ENCODE assay signal across 13 cellular contexts in the genomic region with DNA sequence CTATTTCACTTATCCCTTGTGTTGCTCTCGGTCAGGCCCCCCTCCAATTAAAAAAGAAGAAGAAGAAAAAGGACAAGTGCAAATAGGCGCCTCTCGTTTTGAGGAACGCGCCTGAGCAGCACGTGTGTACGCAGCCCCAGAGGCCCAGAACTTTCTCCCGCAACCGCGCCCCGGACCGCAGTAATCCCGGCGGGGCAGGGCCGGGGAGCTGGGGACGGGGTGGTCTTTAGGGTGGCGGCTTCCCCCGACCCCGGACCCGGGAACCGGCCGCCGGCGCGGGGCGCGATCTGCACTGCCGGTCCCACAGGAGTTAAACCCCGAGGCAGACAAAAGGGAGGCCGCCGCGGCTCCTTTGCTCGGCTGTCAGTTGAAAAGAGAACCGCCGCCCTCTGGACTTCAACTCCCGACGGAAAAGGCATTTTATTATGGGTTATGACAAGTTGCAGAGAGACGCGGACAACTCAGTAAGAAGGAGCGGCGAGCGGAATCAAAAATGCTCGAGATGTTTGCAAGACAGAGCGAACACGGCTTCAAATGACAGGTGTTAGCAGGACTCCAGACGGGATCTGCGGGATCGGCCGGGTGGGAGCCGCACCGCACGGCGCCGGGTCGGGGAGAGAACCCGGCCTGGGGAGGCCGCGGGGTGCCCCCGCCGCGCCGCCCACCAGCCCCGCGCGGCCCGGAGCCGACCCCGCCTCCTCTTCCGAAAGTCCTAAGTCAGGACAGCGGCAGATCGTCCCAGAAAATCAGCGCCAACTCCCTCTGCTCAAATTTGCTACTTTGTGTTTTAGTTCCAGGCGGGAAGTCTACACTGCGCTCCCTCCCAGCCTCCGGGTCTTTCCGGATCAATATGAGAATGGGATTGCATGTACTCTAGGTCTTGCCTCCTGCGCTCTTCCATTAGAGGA.
DNase-seq lines count a peak whose midpoint lies in the region; ATAC-seq and TF ChIP-seq lines count a peak whose summit lies in the region.
"Had no signal": no experiment of that assay in that cellular context is flagged by ENCODE, and none has a peak within 500 bp of the region (broad histone marks: within the 10 kb centered on the region; RNA-seq: fewer than 3 reads in every experiment).

No MANE protein-coding gene starts in this region.

- H3K27ac Mint-ChIP-seq in activated T-helper 1 cell treated with anti-CD3 and anti-CD28 coated beads, Interleukin-12 subunit alpha, Interleukin-12 subunit beta, Interleukin-2, Interleukin-4 antibody, amounts not matched to agents 30 ng/mL and 10 ng/mL and 1 ng/mL, durations not matched to agents 14 hours and 24 hours and 36 hours, result peak overlapping the region; percentile 43
- no peak overlapping the region for H3K27ac Mint-ChIP-seq in activated CD4-positive, alpha-beta memory T cell treated with anti-CD3 and anti-CD28 coated beads, Interleukin-2, amount 10 ng/mL, durations not matched to agents 7 days and 5 days
- no peak overlapping the region for H3K27ac Mint-ChIP-seq in immature natural killer cell
- H3K27ac Mint-ChIP-seq: activated T-cell treated with anti-CD3 and anti-CD28 coated beads, Interleukin-2, amount 50 U/mL, for 72 hours; naive B cell; T-cell had no signal

- H3K4me1 Mint-ChIP-seq in activated T-helper 1 cell treated with anti-CD3 and anti-CD28 coated beads, Interleukin-12 subunit alpha, Interleukin-12 subunit beta, Interleukin-2, Interleukin-4 antibody, amounts not matched to agents 30 ng/mL and 10 ng/mL and 1 ng/mL, durations not matched to agents 14 hours and 24 hours and 36 hours (ENCODE audit: low read depth), result peaks cover 6% of the 10 kb centered on the region
- H3K4me1 Mint-ChIP-seq in activated CD4-positive, alpha-beta memory T cell treated with anti-CD3 and anti-CD28 coated beads, Interleukin-2, amount 10 ng/mL, durations not matched to agents 7 days and 5 days, result no peaks in the 10 kb centered on the region
- peaks cover 0 to 1% of the 10 kb centered on the region in 2 donors for H3K4me1 Mint-ChIP-seq in immature natural killer cell

- no peak for TF ChIP-seq CTCF in GM20000 (IDR thresholded peaks at IDR 0.05; ENCODE audit: extremely low read depth, missing control alignments)

- H3K9ac ChIP-seq in iPS-15b (ENCODE audit: low read depth, low read length), result no peak overlapping the region

- peak; percentile 26 for DNase-seq in GM20000 (ENCODE audit: low spot score)
- DNase-seq in activated T-helper 1 cell treated with anti-CD3 and anti-CD28 coated beads, Interleukin-12 subunit alpha, Interleukin-12 subunit beta, Interleukin-2, Interleukin-4 antibody, amounts not matched to agents 30 ng/mL and 10 ng/mL and 1 ng/mL, durations not matched to agents 14 hours and 24 hours and 36 hours (ENCODE audit: low spot score), result no peak
- no peak for DNase-seq in sciatic nerve (ENCODE audit: low spot score)
- DNase-seq in activated CD4-positive, alpha-beta memory T cell treated with anti-CD3 and anti-CD28 coated beads, Interleukin-2, amount 10 ng/mL, durations not matched to agents 7 days and 5 days, result no peak
- no peak for DNase-seq in activated CD4-positive, alpha-beta T cell treated with anti-CD3 and anti-CD28 coated beads, Interleukin-2, amount 50 U/mL, for 4 hours
- DNase-seq in immature natural killer cell, result no peak
- DNase-seq: activated T-cell treated with anti-CD3 and anti-CD28 coated beads, Interleukin-2, amount 50 U/mL, for 72 hours; DND-41; naive B cell; NCI-H2029; T-cell had no signal

- intact Hi-C loops in activated T-helper 1 cell treated with anti-CD3 and anti-CD28 coated beads, Interleukin-12 subunit alpha, Interleukin-12 subunit beta, Interleukin-2, Interleukin-4 antibody, amounts not matched to agents 30 ng/mL and 10 ng/mL and 1 ng/mL, durations not matched to agents 14 hours and 24 hours and 36 hours (cut with micrococcal nuclease), result loop anchor here (5.0 kb wide), 1 partner anchor 82 kb away; no protein-coding TSS in a partner anchor
- intact Hi-C loops in sciatic nerve (cut with DNase I), result loop anchor here (10.0 kb wide), 1 partner anchor 55 kb away; no protein-coding TSS in a partner anchor

- peak overlapping the region; percentile 15 for H3K4me3 ChIP-seq in iPS-15b (ENCODE audit: low read depth, low read length)

- H3K4me1 ChIP-seq in iPS-15b (ENCODE audit: control insufficient read depth, insufficient read depth, low read length), result no peaks in the 10 kb centered on the region

- peaks cover 2% of the 10 kb centered on the region for H3K36me3 Mint-ChIP-seq in activated T-helper 1 cell treated with anti-CD3 and anti-CD28 coated beads, Interleukin-12 subunit alpha, Interleukin-12 subunit beta, Interleukin-2, Interleukin-4 antibody, amounts not matched to agents 30 ng/mL and 10 ng/mL and 1 ng/mL, durations not matched to agents 14 hours and 24 hours and 36 hours (ENCODE audit: low read depth)
- no peaks in the 10 kb centered on the region for H3K36me3 Mint-ChIP-seq in activated CD4-positive, alpha-beta memory T cell treated with anti-CD3 and anti-CD28 coated beads, Interleukin-2, amount 10 ng/mL, durations not matched to agents 7 days and 5 days (ENCODE audit: low read depth)
- H3K36me3 Mint-ChIP-seq in immature natural killer cell, result peaks cover 0 to 3% (median 0%) of the 10 kb centered on the region in 3 donors
- H3K36me3 Mint-ChIP-seq: naive B cell, T-cell had no signal

- POLR2A ChIA-PET in activated CD4-positive, alpha-beta memory T cell treated with anti-CD3 and anti-CD28 coated beads, Interleukin-2, amount 10 ng/mL, durations not matched to agents 7 days and 5 days (lab: Charles Lee), result no interaction called here

- H3K36me3 ChIP-seq in iPS-15b (ENCODE audit: control insufficient read depth, insufficient read depth, low read length), result no peaks in the 10 kb centered on the region

- no peak overlapping the region for H3K4me3 Mint-ChIP-seq in activated T-helper 1 cell treated with anti-CD3 and anti-CD28 coated beads, Interleukin-12 subunit alpha, Interleukin-12 subunit beta, Interleukin-2, Interleukin-4 antibody, amounts not matched to agents 30 ng/mL and 10 ng/mL and 1 ng/mL, durations not matched to agents 14 hours and 24 hours and 36 hours
- no peak overlapping the region for H3K4me3 Mint-ChIP-seq in activated CD4-positive, alpha-beta memory T cell treated with anti-CD3 and anti-CD28 coated beads, Interleukin-2, amount 10 ng/mL, durations not matched to agents 7 days and 5 days
- H3K4me3 Mint-ChIP-seq in immature natural killer cell, result no peak overlapping the region
- H3K4me3 Mint-ChIP-seq: naive B cell had no signal

- peaks cover 100% of the 10 kb centered on the region for H3K27me3 ChIP-seq in iPS-15b (ENCODE audit: control insufficient read depth, insufficient read depth, low read length)

- no peaks in the 10 kb centered on the region for H3K9me3 ChIP-seq in iPS-15b (ENCODE audit: control insufficient read depth, insufficient read depth, low read length)

- ATAC-seq in sciatic nerve, result peak; percentile 48
- no peak for ATAC-seq in HG02798 (IDR thresholded peaks at IDR 0.05; ENCODE audit: poor library complexity, unreplicated experiment)
- ATAC-seq: activated T-cell treated with anti-CD3 and anti-CD28 coated beads, Interleukin-2, amount 50 U/mL, for 72 hours; T-cell had no signal

- H3K27me3 Mint-ChIP-seq in activated T-helper 1 cell treated with anti-CD3 and anti-CD28 coated beads, Interleukin-12 subunit alpha, Interleukin-12 subunit beta, Interleukin-2, Interleukin-4 antibody, amounts not matched to agents 30 ng/mL and 10 ng/mL and 1 ng/mL, durations not matched to agents 14 hours and 24 hours and 36 hours (ENCODE audit: insufficient read depth), result peaks cover 66% of the 10 kb centered on the region
- H3K27me3 Mint-ChIP-seq in activated CD4-positive, alpha-beta memory T cell treated with anti-CD3 and anti-CD28 coated beads, Interleukin-2, amount 10 ng/mL, durations not matched to agents 7 days and 5 days, result peaks cover 50% of the 10 kb centered on the region
- H3K27me3 Mint-ChIP-seq in immature natural killer cell (ENCODE audit: low read depth in 3 of 3), result peaks cover 25 to 38% (median 35%) of the 10 kb centered on the region in 3 donors

- H3K9me3 Mint-ChIP-seq in activated T-helper 1 cell treated with anti-CD3 and anti-CD28 coated beads, Interleukin-12 subunit alpha, Interleukin-12 subunit beta, Interleukin-2, Interleukin-4 antibody, amounts not matched to agents 30 ng/mL and 10 ng/mL and 1 ng/mL, durations not matched to agents 14 hours and 24 hours and 36 hours, result no peaks in the 10 kb centered on the region
- no peaks in the 10 kb centered on the region for H3K9me3 Mint-ChIP-seq in activated CD4-positive, alpha-beta memory T cell treated with anti-CD3 and anti-CD28 coated beads, Interleukin-2, amount 10 ng/mL, durations not matched to agents 7 days and 5 days
- peaks cover 0 to 6% (median 2%) of the 10 kb centered on the region in 6 donors for H3K9me3 Mint-ChIP-seq in immature natural killer cell
- H3K9me3 Mint-ChIP-seq: activated T-cell treated with anti-CD3 and anti-CD28 coated beads, Interleukin-2, amount 50 U/mL, for 72 hours; T-cell had no signal

- CTCF ChIA-PET in activated CD4-positive, alpha-beta memory T cell treated with anti-CD3 and anti-CD28 coated beads, Interleukin-2, amount 10 ng/mL, durations not matched to agents 7 days and 5 days (lab: Charles Lee), result no interaction called here
